8 cellular contexts compared by ENCODE assay signal in the genomic region with DNA sequence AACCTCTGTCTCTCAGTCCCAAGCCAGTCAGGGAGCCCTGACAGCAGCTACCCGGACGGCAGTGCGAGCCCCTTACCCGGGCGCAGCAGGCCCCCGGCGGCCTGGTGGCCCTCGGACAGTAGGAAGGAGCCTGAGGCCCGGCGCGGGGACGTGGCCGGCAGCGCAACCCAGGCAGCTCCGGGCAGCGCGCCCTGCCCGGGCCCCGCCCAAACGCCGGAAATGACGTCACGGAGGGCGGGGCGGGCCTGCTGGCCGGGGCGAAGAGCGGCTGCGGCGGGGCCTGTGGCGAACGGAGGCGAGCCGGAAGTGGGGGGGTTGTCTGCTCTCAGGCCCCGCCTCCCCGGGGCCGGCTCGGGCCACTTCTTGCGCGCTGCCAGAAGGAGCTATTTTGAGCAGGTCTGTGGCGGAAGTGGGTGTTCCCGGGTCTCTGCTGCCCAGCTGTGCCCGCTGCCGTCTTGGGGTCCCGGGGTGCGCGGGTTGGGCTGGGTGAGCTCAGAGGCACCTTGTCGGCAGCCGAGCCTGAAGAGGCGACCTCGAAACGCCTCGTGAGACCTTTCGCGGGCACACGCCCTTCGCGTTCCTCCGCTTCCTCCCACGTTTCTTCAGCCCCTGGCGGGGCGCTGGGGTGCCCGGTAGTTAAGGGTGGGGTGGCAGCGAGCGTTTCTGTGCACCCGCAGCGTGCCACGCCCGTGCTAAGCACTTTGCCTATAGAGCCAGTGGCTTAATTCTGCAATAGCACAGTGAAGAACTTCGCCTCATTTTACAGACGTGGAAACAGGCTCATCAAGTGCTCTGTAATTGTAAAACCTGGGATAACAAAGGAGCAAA. TPM values are rescaled to one million over a fixed set of nuclear protein-coding genes. Genes with fewer than 3 reads are reported as not detected.
A peak's percentile ranks its signal among the peaks of the same experiment; 100 is the strongest.
DNase-seq lines count a peak whose midpoint lies in the region; ATAC-seq, FAIRE-seq and TF ChIP-seq lines count a peak whose summit lies in the region.

A gene (minus strand): TSS at position 193 of the 828 bp plus-strand sequence. CDS start 8,206 bp downstream, outside the sequence.

- in situ Hi-C loops in transverse colon (cut with MboI; ENCODE audit: low pct_ligation_motif_present in 1 of 4, low pct_unique_long_range_greater_than_20kb in 1 of 4, low sequenced_read_pairs in 3 of 4), result loop anchor here in 1 of 4 donors (25.0 kb wide), 1 partner anchor 115 kb away; no protein-coding TSS in a partner anchor

- H3K4me3 ChIP-seq in adipocyte (ENCODE audit: low read length) (peak within 1 kb of the TSS; percentile 97), transverse colon (peak within 1 kb of the TSS; percentile 56 to 80 (median 70))

- H3K36me3 ChIP-seq in adipocyte (ENCODE audit: control insufficient read depth, insufficient read depth, low read length, severe bottlenecking), result peaks cover 12% of the 10 kb centered on the region
- H3K36me3 ChIP-seq in transverse colon, result peaks cover 0 to 10% (median 5%) of the 10 kb centered on the region in 4 donors

- H3K27me3 ChIP-seq in adipocyte (replicated peaks; ENCODE audit: control insufficient read depth, insufficient read depth, low read length) (no peaks in the 10 kb centered on the region), transverse colon (no peaks in the 10 kb centered on the region)

- DNase-seq in GM12892 (ENCODE audit: insufficient read length), result peak; percentile 93
- DNase-seq in NCI-H1436 treated with DMSO at 0.1 percent for 48 hours (lab: John Stamatoyannopoulos, UW), result peak; percentile 78
- peak; percentile 88 for DNase-seq in T follicular helper cell (ENCODE audit: low read depth)
- DNase-seq in adipocyte (ENCODE audit: low read depth), result peak; percentile 98
- peak; percentile 99 for DNase-seq in cardiac septum (ENCODE audit: low spot score)
- peak; percentile 95 for DNase-seq in pons (ENCODE audit: low spot score)
- DNase-seq in transverse colon, result peak; percentile 96

- peak; percentile 80; the same call in 1 of the 2 replicates for TF ChIP-seq POLR2A in GM12892 (IDR thresholded peaks at IDR 0.05; ENCODE audit: low read depth, low read length)
- TF ChIP-seq POLR2A in transverse colon (IDR thresholded peaks at IDR 0.05), result peak; percentile 92

- intact Hi-C loops in cardiac septum (cut with DNase I), result loop anchor here (5.0 kb wide), 1 partner anchor 40 kb away; a partner anchor contains a TSS
- intact Hi-C loops in transverse colon (cut with DNase I; ENCODE audit: low total_unique reads), result no loop called here

- ATAC-seq in HG02840 (IDR thresholded peaks at IDR 0.05; ENCODE audit: low FRiP score, unreplicated experiment), result peak; percentile 79

- peak within 1 kb of the TSS; percentile 95 to 98 (median 98) for H3K27ac ChIP-seq in transverse colon

- FAIRE-seq in GM12892 (lab: Jason Lieb, UNC), result peak; percentile 91

- WGBS in transverse colon (ENCODE audit: low coverage in 1 of 2), 2 donors, result 0% methylated on average over 40 of the region's 71 CpGs; no CpG with 5 or more reads in 1 of the 2 donors

- H3K9ac ChIP-seq in adipocyte (ENCODE audit: low read length), result peak within 1 kb of the TSS; percentile 97

- peak; percentile 3 for TF ChIP-seq EP300 in transverse colon (IDR thresholded peaks at IDR 0.05; ENCODE audit: low read depth)

- peak in 2 of 5 experiments; percentile 37 to 40 for TF ChIP-seq CTCF in transverse colon (IDR thresholded peaks at IDR 0.05)

- H3K9me3 ChIP-seq in adipocyte (ENCODE audit: control insufficient read depth, low read length) (no peaks in the 10 kb centered on the region), transverse colon (no peaks in the 10 kb centered on the region)

- H3K4me1 ChIP-seq in adipocyte (ENCODE audit: control insufficient read depth, insufficient read depth, low read length), result peaks cover 23% of the 10 kb centered on the region
- peaks cover 10 to 36% (median 24%) of the 10 kb centered on the region in 4 donors for H3K4me1 ChIP-seq in transverse colon

RNA-seq across cellular contexts. Expression of the gene that starts here (rescaled TPM):
- polyA plus RNA-seq in GM12892 (2012; ENCODE audit: missing spikeins), result 16.1 TPM
- total RNA-seq in cardiac septum, result 45.2 TPM
- total RNA-seq in transverse colon, result 100 to 1,000 TPM in 1 of 4 donors, 10 to 100 TPM in 3; 31.4 to 130 (median 56.6) TPM

Comparison
In these comparisons a context has a peak if more than half of its experiments do, and no peak if none do; other contexts are left out.
1. Peak in every context shown above with its lines: DNase-seq, ATAC-seq, H3K4me3 ChIP-seq and H3K27ac ChIP-seq.